ENCODE assay signal across 11 cellular contexts in genomic region chrX:9940397-9940796, GRCh38. TPM values are rescaled to one million over a fixed set of nuclear protein-coding genes. Genes with fewer than 3 reads are reported as not detected.
DNase-seq lines count a peak whose midpoint lies in the region; ATAC-seq and FAIRE-seq lines count a peak whose summit lies in the region.
"Had no signal": no experiment of that assay in that cellular context is flagged by ENCODE, and none has a peak within 500 bp of the region (broad histone marks: within the 10 kb centered on the region; RNA-seq: fewer than 3 reads in every experiment).

No MANE protein-coding gene starts in this region.

- H3K9me3 Mint-ChIP-seq in activated T-helper 17 cell treated with anti-CD3 and anti-CD28 coated beads, Interleukin-2, amount 50 U/mL, for 72 hours, result no peaks in the 10 kb centered on the region

- H3K4me3 ChIP-seq in skeletal muscle cell (ENCODE audit: low read depth, low read length), result no peak overlapping the region

- H3K4me3 Mint-ChIP-seq in activated T-helper 17 cell treated with anti-CD3 and anti-CD28 coated beads, Interleukin-2, amount 50 U/mL, for 72 hours, result no peak overlapping the region

- ATAC-seq in esophagus mucosa (peak; percentile 86), HG02938 (IDR thresholded peaks at IDR 0.05; ENCODE audit: unreplicated experiment) (no peak)
- ATAC-seq in activated T-helper 17 cell treated with anti-CD3 and anti-CD28 coated beads, Interleukin-2, amount 50 U/mL, for 72 hours (replicated peaks), result no peak
- ATAC-seq: left colon had no signal

- H3K27me3 Mint-ChIP-seq in activated T-helper 17 cell treated with anti-CD3 and anti-CD28 coated beads, Interleukin-2, amount 50 U/mL, for 72 hours, result peaks cover 4% of the 10 kb centered on the region
- H3K27me3 Mint-ChIP-seq: progenitor cell of endocrine pancreas had no signal

- DNase-seq in H4 (ENCODE audit: low spot score), result peak; percentile 68
- DNase-seq in RCC 7860 (ENCODE audit: low spot score), result peak; percentile 75
- DNase-seq in skeletal muscle cell (ENCODE audit: low read depth), result peak; percentile 39
- no peak for DNase-seq in stimulated activated CD4-positive, alpha-beta T cell treated with anti-CD3 and anti-CD28 coated beads, Interleukin-12 subunit alpha, Interleukin-12 subunit beta, amount 100 ng/mL, for 4 hours
- DNase-seq: activated effector memory CD4-positive, alpha-beta T cell treated with anti-CD3 and anti-CD28 coated beads, Interleukin-2, amount 50 U/mL, for 16 hours; left colon; NCI-H1930 had no signal

- peaks cover 4% of the 10 kb centered on the region for H3K4me1 Mint-ChIP-seq in activated T-helper 17 cell treated with anti-CD3 and anti-CD28 coated beads, Interleukin-2, amount 50 U/mL, for 72 hours

- H3K27ac Mint-ChIP-seq in activated T-helper 17 cell treated with anti-CD3 and anti-CD28 coated beads, Interleukin-2, amount 50 U/mL, for 72 hours, result no peak overlapping the region
- H3K27ac Mint-ChIP-seq: progenitor cell of endocrine pancreas had no signal

- peak; percentile 93 for FAIRE-seq in RCC 7860 (lab: Jason Lieb, UNC)

- no peaks in the 10 kb centered on the region for H3K36me3 Mint-ChIP-seq in activated T-helper 17 cell treated with anti-CD3 and anti-CD28 coated beads, Interleukin-2, amount 50 U/mL, for 72 hours (ENCODE audit: low read depth)

RNA-seq across cellular contexts. Expression of gene CLDN34, which starts 26.8 kb away (rescaled TPM):
- not detected in 2 replicates for total RNA-seq in H4 (2014; rRNA removed; shearing (Covaris generic))
- 0.20 TPM for total RNA-seq in esophagus mucosa
- total RNA-seq in activated T-helper 17 cell treated with anti-CD3 and anti-CD28 coated beads, Interleukin-2, amount 50 U/mL, for 72 hours, result not detected
